ENCODE assay signal across 1 cellular context in the genomic region with DNA sequence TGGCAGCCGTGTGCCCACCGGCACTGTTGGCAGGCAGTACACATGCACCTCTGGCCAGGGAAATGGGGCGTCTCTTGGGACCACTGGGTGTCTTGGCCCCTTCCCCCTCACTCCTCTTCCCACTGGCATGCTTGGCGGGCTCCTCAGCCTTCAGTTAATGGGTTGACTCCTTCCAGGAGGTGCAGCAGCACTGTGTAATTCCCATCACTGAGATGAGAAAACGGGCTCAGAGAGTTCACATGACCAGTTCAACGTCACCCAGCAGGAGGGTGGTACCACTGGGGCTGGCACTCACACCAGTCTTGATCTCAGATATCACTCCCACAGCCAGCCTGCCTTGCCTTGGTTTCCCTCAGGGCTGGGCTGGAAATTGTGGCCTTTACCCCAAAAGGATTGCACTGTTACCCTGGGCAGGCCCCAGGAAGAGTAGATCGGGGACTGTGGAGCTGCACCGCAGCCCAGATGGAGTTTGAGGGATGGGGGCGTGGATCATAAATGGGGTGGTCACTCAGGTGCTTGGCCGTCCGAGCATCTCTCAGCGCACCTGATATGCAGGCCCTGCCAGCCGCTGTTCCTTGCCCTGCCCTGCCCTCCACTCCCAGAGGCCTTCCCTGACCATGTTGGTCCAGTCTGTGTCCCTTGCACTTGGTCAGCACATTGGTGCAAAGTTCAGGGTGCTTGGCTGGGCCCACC.
TF ChIP-seq lines count a peak whose summit lies in the region.

No MANE protein-coding gene starts in this region.

TF ChIP-seq in GM23338, 12 proteins besides CTCF, POLR2A, EP300 and RAD21:
- no peak for TF ChIP-seq JUNB (IDR thresholded peaks at IDR 0.05; ENCODE audit: unreplicated experiment)
- TF ChIP-seq REST (IDR thresholded peaks at IDR 0.05; ENCODE audit: unreplicated experiment): no peak
- no peak for TF ChIP-seq ZNF114 (CRISPR knock-in tag; IDR thresholded peaks at IDR 0.05)
- TF ChIP-seq ZNF462 (CRISPR knock-in tag; IDR thresholded peaks at IDR 0.05): no peak
- no peak for TF ChIP-seq EZH2phosphoT487 (IDR thresholded peaks at IDR 0.05; ENCODE audit: unreplicated experiment)
- no peak for TF ChIP-seq ETS1 (IDR thresholded peaks at IDR 0.05)
